In the genomic region with DNA sequence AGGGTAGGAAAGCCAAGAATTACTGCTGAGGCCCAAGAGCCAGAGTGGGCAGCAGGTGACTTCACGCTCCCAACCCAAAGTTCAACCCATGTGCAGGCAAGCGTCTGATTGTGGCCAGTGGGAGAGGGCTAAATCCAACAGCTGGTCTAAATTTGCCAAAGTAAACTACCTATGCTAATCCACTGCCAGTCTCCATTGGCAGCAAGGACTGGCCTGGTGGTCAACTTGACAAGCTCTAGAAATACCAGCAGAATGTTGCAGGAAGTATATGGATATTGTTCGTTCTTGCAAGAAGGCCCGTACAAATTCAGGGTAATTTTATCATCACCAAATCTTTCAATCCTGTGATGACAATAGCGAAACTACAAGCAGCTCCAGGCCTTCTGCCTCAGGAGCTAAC, we compare ENCODE assay signal across 9 cellular contexts. TPM values are rescaled to one million over a fixed set of nuclear protein-coding genes. Genes with fewer than 3 reads are reported as not detected.
A peak's percentile ranks its signal among the peaks of the same experiment; 100 is the strongest.
DNase-seq lines count a peak whose midpoint lies in the region; ATAC-seq and TF ChIP-seq lines count a peak whose summit lies in the region.
"Had no signal": no experiment of that assay in that cellular context is flagged by ENCODE, and none has a peak within 500 bp of the region (broad histone marks: within the 10 kb centered on the region; RNA-seq: fewer than 3 reads in every experiment).

No MANE protein-coding gene starts in this region.

- H3K27me3 ChIP-seq in DND-41 (ENCODE audit: insufficient read depth, low read length, poor library complexity): peaks cover 9% of the 10 kb centered on the region
- H3K27me3 ChIP-seq in Panc1 (ENCODE audit: control insufficient read depth, insufficient read depth, low read length): no peaks in the 10 kb centered on the region
- no peaks in the 10 kb centered on the region for H3K27me3 ChIP-seq in fibroblast of lung (ENCODE audit: control insufficient read depth, insufficient read depth, low read length)
- no peaks in the 10 kb centered on the region for H3K27me3 ChIP-seq in prostate gland (replicated peaks; ENCODE audit: insufficient read depth)

- H3K4me3 ChIP-seq in DND-41 (ENCODE audit: low read depth in 1 of 2, low read length in 2 of 2) (peak overlapping the region in 1 of 2 experiments; percentile 84; a peak in 2 of 4 replicates), Panc1 (ENCODE audit: low read depth in 2 of 2, low read length in 2 of 2) (peak overlapping the region in 1 of 2 experiments; percentile 88; a peak in 3 of 4 replicates), fibroblast of lung (replicated peaks in 1 of 4; ENCODE audit: control extremely low read depth in 1 of 4, insufficient read depth in 1 of 4, low read depth in 3 of 4, low read length in 4 of 4) (peak overlapping the region in 2 of 4 experiments; percentile 58 to 98), prostate gland (peak overlapping the region; percentile 78 to 86)

- H3K9me3 ChIP-seq in DND-41 (ENCODE audit: insufficient read depth, low read length, severe bottlenecking): no peaks in the 10 kb centered on the region
- H3K9me3 ChIP-seq in Panc1 (ENCODE audit: control insufficient read depth, insufficient read depth, low read depth, low read length): no peaks in the 10 kb centered on the region
- H3K9me3 ChIP-seq in fibroblast of lung (ENCODE audit: control insufficient read depth, insufficient read depth, low read depth, low read length): no peaks in the 10 kb centered on the region
- no peaks in the 10 kb centered on the region for H3K9me3 ChIP-seq in prostate gland

- H2AFZ ChIP-seq in DND-41 (ENCODE audit: low read depth, low read length) (no peak overlapping the region), fibroblast of lung (ENCODE audit: low read length) (no peak overlapping the region)

- TF ChIP-seq POLR2A in prostate gland (IDR thresholded peaks at IDR 0.05): no peak

- H3K4me2 ChIP-seq in DND-41 (ENCODE audit: insufficient read depth, low read length): peak overlapping the region; percentile 88
- H3K4me2 ChIP-seq in fibroblast of lung (ENCODE audit: extremely low read depth, insufficient read depth, low read length): peak overlapping the region; percentile 99

- H4K20me1 ChIP-seq in DND-41 (ENCODE audit: insufficient read depth, low read length) (peaks cover 3% of the 10 kb centered on the region; the same call in 1 of the 2 replicates), fibroblast of lung (ENCODE audit: control insufficient read depth, extremely low read depth, insufficient read depth, low read length) (no peaks in the 10 kb centered on the region)

- TF ChIP-seq CTCF in DND-41 (IDR thresholded peaks at IDR 0.05; ENCODE audit: borderline replicate concordance, extremely low read depth, low read length, poor library complexity, severe bottlenecking): no peak
- TF ChIP-seq CTCF in Panc1 (IDR thresholded peaks at IDR 0.05): no peak
- TF ChIP-seq CTCF in fibroblast of lung (conservative IDR thresholded peaks at IDR 0.05 in 1 of 2, IDR thresholded peaks at IDR 0.05 in 1 of 2; ENCODE audit: low read depth in 1 of 2, low read length in 2 of 2): no peak
- peak in 1 of 4 experiments; percentile 8 for TF ChIP-seq CTCF in prostate gland (IDR thresholded peaks at IDR 0.05)

- ATAC-seq in DND-41 (ENCODE audit: insufficient read depth, low read depth) (no peak), Panc1 (no peak), HG03095 (IDR thresholded peaks at IDR 0.05; ENCODE audit: unreplicated experiment) (no peak)

- 46% methylated on average over 5 of the region's 5 CpGs for WGBS in prostate gland

- H3K27ac ChIP-seq in DND-41 (ENCODE audit: low read length) (peak overlapping the region; percentile 79; the same call in 1 of the 2 replicates), Panc1 (ENCODE audit: low read length) (peak overlapping the region; percentile 91), fibroblast of lung (ENCODE audit: insufficient read depth, low read length) (no peak overlapping the region), prostate gland (peak overlapping the region; percentile 94 to 95)

- H3K79me2 ChIP-seq in DND-41 (ENCODE audit: insufficient read depth, low read length) (no peaks in the 10 kb centered on the region), fibroblast of lung (ENCODE audit: control insufficient read depth, insufficient read depth, low read length) (peaks cover 8% of the 10 kb centered on the region)

- intact Hi-C loops in Panc1 (cut with micrococcal nuclease; ENCODE audit: unreplicated experiment): no loop called here
- intact Hi-C loops in prostate gland (cut with DNase I): loop anchor here (5.0 kb wide), 1 partner anchor 68 kb away; a partner anchor contains a TSS

- POLR2A ChIA-PET in Panc1 (lab: Charles Lee): interaction anchor here (0.6 kb wide), 1 partner anchor 74 kb away, joined by 7 read pairs; no protein-coding TSS in a partner anchor

- DNase-seq in DND-41: no peak
- DNase-seq in Panc1 (ENCODE audit: low read depth, low spot score): no peak
- no peak for DNase-seq in fibroblast of lung (ENCODE audit: low read depth in 2 of 2)
- no peak for DNase-seq in prostate gland (ENCODE audit: low spot score)
- no peak for DNase-seq in ACHN
- DNase-seq in germinal center (ENCODE audit: low spot score): no peak
- DNase-seq in NCI-H187 treated with DMSO at 0.1 percent for 48 hours (lab: John Stamatoyannopoulos, UW): no peak

- peaks cover 44% of the 10 kb centered on the region for H3K4me1 ChIP-seq in DND-41 (ENCODE audit: insufficient read depth, low read length)
- peaks cover 36% of the 10 kb centered on the region for H3K4me1 ChIP-seq in Panc1 (ENCODE audit: control insufficient read depth, insufficient read depth, low read length)
- H3K4me1 ChIP-seq in fibroblast of lung (ENCODE audit: control insufficient read depth, extremely low read depth, insufficient read depth, low read length): peaks cover 15% of the 10 kb centered on the region
- peaks cover 20% of the 10 kb centered on the region for H3K4me1 ChIP-seq in prostate gland (replicated peaks)

- CTCF ChIA-PET in Panc1 (lab: Charles Lee): no interaction called here

- peaks cover 3% of the 10 kb centered on the region; the same call in 1 of the 2 replicates for H3K36me3 ChIP-seq in DND-41 (ENCODE audit: insufficient read depth, low read length)
- no peaks in the 10 kb centered on the region; the same call in 1 of the 2 replicates for H3K36me3 ChIP-seq in Panc1 (ENCODE audit: control insufficient read depth, insufficient read depth, low read length)
- peaks cover 3% of the 10 kb centered on the region for H3K36me3 ChIP-seq in fibroblast of lung (ENCODE audit: control insufficient read depth, insufficient read depth, low read length)
- H3K36me3 ChIP-seq in prostate gland: no peaks in the 10 kb centered on the region

- BruUV-seq in Panc1 (replicated peaks; lab: Mats Ljungman, UMichigan): no TSS peak

- H3K9ac ChIP-seq in DND-41 (ENCODE audit: low read depth, low read length) (0 out of 2 replicates have a peak overlapping the region, but pooled peaks have one; percentile 72), fibroblast of lung (ENCODE audit: insufficient read depth, low read length) (no peak overlapping the region)

- in situ Hi-C loops in Panc1 (cut with HindIII; ENCODE audit: low pct_unique_long_range_greater_than_20kb, low sequenced_read_pairs): no loop called here
- in situ Hi-C loops in ACHN (cut with HindIII; ENCODE audit: low pct_ligation_motif_present, low pct_unique_long_range_greater_than_20kb, low sequenced_read_pairs): no loop called here

RNA-seq across cellular contexts. Expression of a gene that starts 1.5 kb away (rescaled TPM):
- total RNA-seq in Panc1 (2021; ENCODE audit: unreplicated experiment) (31.4 TPM), fibroblast of lung (16.2 and 24.1 TPM in 2 replicates), prostate gland (100 to 1,000 TPM; 141 to 192 TPM)
- polyA plus RNA-seq in Panc1 (2012; ENCODE audit: insufficient read length): 22.7 TPM
- 14.1 and 14.5 TPM in 2 replicates for polyA plus RNA-seq in fibroblast of lung
- polyA plus RNA-seq in fibroblast of lung (2012): 11.8 and 12.3 TPM in 2 replicates
- 45.5 and 49.2 TPM in 2 replicates for polyA minus RNA-seq in fibroblast of lung (ENCODE audit: low replicate concordance)

RNA-seq across cellular contexts. Expression of a gene that starts 8.3 kb away (rescaled TPM):
- not detected for total RNA-seq in Panc1 (2021; ENCODE audit: unreplicated experiment)
- polyA plus RNA-seq in Panc1 (2012; ENCODE audit: insufficient read length): 0.29 TPM
- total RNA-seq in fibroblast of lung: 0.26 TPM in 1 of 2 replicates, not detected in the other
- polyA plus RNA-seq in fibroblast of lung: not detected in 2 replicates
- polyA plus RNA-seq in fibroblast of lung (2012): not detected in 2 replicates
- not detected in 2 replicates for polyA minus RNA-seq in fibroblast of lung (ENCODE audit: low replicate concordance)
- 1 to 10 TPM; 1.7 to 2.0 TPM for total RNA-seq in prostate gland
- total RNA-seq: T-helper 1 cell treated with Interleukin-12 subunit alpha and Interleukin-12 subunit beta and Interleukin-4 antibody, amounts not matched to agents 30 ng/mL and 1 ng/mL, for 36 hours had no signal

RNA-seq across cellular contexts. Expression of a gene that starts 43.4 kb away (rescaled TPM):
- total RNA-seq in Panc1 (2021; ENCODE audit: unreplicated experiment) (74.4 TPM), fibroblast of lung (30.6 and 32.4 TPM in 2 replicates), prostate gland (10 to 100 TPM; 70.8 to 80.2 TPM)
- polyA plus RNA-seq in Panc1 (2012; ENCODE audit: insufficient read length): 116 TPM
- 28.6 and 35.5 TPM in 2 replicates for polyA plus RNA-seq in fibroblast of lung
- 37.1 and 48.9 TPM in 2 replicates for polyA plus RNA-seq in fibroblast of lung (2012)
- polyA minus RNA-seq in fibroblast of lung (ENCODE audit: low replicate concordance): 77.2 and 97.0 TPM in 2 replicates
